In the genomic region with DNA sequence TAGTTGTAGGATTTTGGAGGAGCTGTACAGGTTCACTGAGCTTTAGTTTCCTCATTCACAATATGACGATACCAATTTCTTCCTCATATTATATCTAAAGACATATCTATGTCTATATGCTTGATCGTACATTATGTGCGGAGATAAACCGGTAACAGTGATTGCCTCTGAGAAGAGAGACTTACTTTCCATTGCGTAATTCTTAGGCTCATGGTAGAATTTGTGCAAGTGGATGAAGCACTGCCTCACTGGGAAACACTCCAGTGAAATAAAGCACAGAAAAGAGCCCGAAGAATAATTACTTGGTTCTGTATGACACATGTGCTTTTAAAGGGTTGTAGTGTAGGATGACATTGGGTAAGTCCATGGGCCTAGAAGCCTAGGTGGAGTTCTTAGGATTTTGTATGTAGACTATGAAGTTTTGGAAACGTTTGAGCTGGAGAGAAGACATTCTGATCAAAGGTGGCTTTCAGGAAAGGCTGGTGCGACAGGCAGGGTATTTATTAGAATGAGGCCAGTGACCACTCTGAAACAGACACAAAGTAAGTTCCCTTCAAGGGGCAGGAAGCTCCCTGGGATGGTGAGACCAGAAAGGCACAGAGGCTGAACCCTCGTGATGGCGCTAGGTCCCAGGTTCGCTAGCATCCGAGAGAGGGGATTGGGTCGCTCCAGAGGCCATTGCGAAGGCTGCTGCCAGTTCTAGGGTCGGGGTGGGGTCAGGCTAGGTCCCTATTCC, we compare ENCODE assay signal across 8 cellular contexts. TPM values are rescaled to one million over a fixed set of nuclear protein-coding genes. Genes with fewer than 3 reads are reported as not detected.
DNase-seq lines count a peak whose midpoint lies in the region; ATAC-seq, FAIRE-seq and TF ChIP-seq lines count a peak whose summit lies in the region.

No MANE protein-coding gene starts in this region.

- H3K27ac Mint-ChIP-seq in CD4-positive, CD25-positive, alpha-beta regulatory T cell, result peak overlapping the region; percentile 88 to 95 (median 88)

- H3K27me3 Mint-ChIP-seq in CD4-positive, CD25-positive, alpha-beta regulatory T cell, result no peaks in the 10 kb centered on the region

- no peaks in the 10 kb centered on the region for H3K36me3 Mint-ChIP-seq in CD4-positive, CD25-positive, alpha-beta regulatory T cell

- H3K9me3 ChIP-seq in CD4-positive, CD25-positive, alpha-beta regulatory T cell (ENCODE audit: control insufficient read depth in 2 of 2, low read length in 2 of 2), result no peaks in the 10 kb centered on the region
- H3K9me3 ChIP-seq in kidney (ENCODE audit: control insufficient read depth in 1 of 2, low read length in 2 of 2) (no peaks in the 10 kb centered on the region), stomach smooth muscle (ENCODE audit: control insufficient read depth in 2 of 2, low read length in 2 of 2) (no peaks in the 10 kb centered on the region)

- no peaks in the 10 kb centered on the region for H3K27me3 ChIP-seq in CD4-positive, CD25-positive, alpha-beta regulatory T cell (ENCODE audit: control insufficient read depth, insufficient read depth, low read length)
- no peaks in the 10 kb centered on the region for H3K27me3 ChIP-seq in stomach smooth muscle (ENCODE audit: control insufficient read depth in 1 of 2, insufficient read depth in 2 of 2, low read length in 2 of 2)

- peaks cover 4% of the 10 kb centered on the region for H3K36me3 ChIP-seq in CD4-positive, CD25-positive, alpha-beta regulatory T cell (ENCODE audit: control insufficient read depth, insufficient read depth, low read length)
- no peaks in the 10 kb centered on the region for H3K36me3 ChIP-seq in kidney (ENCODE audit: control insufficient read depth in 1 of 2, insufficient read depth in 2 of 2, low read length in 2 of 2)
- no peaks in the 10 kb centered on the region for H3K36me3 ChIP-seq in stomach smooth muscle (ENCODE audit: control insufficient read depth in 2 of 2, insufficient read depth in 2 of 2, low read length in 2 of 2)

- FAIRE-seq in kidney (lab: Jason Lieb, UNC), result no peak

- peak overlapping the region; percentile 86 for H3K4me3 ChIP-seq in CD4-positive, CD25-positive, alpha-beta regulatory T cell (ENCODE audit: low read depth, low read length)
- H3K4me3 ChIP-seq in kidney (ENCODE audit: low read length in 2 of 2), result peak overlapping the region; percentile 75 to 91
- H3K4me3 ChIP-seq in stomach smooth muscle (ENCODE audit: low read length in 2 of 2), result peak overlapping the region; percentile 80 to 85

- ATAC-seq in CD4-positive, CD25-positive, alpha-beta regulatory T cell (ENCODE audit: low read depth in 2 of 2), result peak; percentile 19 to 20
- peak; percentile 49 for ATAC-seq in GM19397 (IDR thresholded peaks at IDR 0.05; ENCODE audit: unreplicated experiment)
- ATAC-seq in HG03439 (IDR thresholded peaks at IDR 0.05; ENCODE audit: unreplicated experiment), result peak; percentile 44

- TF ChIP-seq CTCF in kidney (IDR thresholded peaks at IDR 0.05; ENCODE audit: borderline replicate concordance, extremely low read depth, insufficient read depth), result no peak

- peak overlapping the region; percentile 69 for H3K27ac ChIP-seq in CD4-positive, CD25-positive, alpha-beta regulatory T cell (ENCODE audit: insufficient read depth, low read length, poor library complexity, severe bottlenecking)
- H3K27ac ChIP-seq in kidney (ENCODE audit: low read depth in 2 of 2, low read length in 2 of 2) (peak overlapping the region; percentile 20 to 86), stomach smooth muscle (ENCODE audit: low read length) (peak overlapping the region; percentile 85)

- peaks cover 16% of the 10 kb centered on the region for H3K4me1 ChIP-seq in CD4-positive, CD25-positive, alpha-beta regulatory T cell (ENCODE audit: control insufficient read depth, insufficient read depth, low read length, poor library complexity, severe bottlenecking)
- peaks cover 5 to 12% of the 10 kb centered on the region in 2 donors for H3K4me1 ChIP-seq in kidney (ENCODE audit: control insufficient read depth in 1 of 2, insufficient read depth in 1 of 2, low read depth in 1 of 2, low read length in 2 of 2)
- peaks cover 3% of the 10 kb centered on the region for H3K4me1 ChIP-seq in stomach smooth muscle (ENCODE audit: control insufficient read depth, insufficient read depth, low read length)

- intact Hi-C loops in kidney (cut with DNase I), result no loop called here

- peaks cover 0 to 1% (median 0%) of the 10 kb centered on the region in 7 donors for H3K9me3 Mint-ChIP-seq in CD4-positive, CD25-positive, alpha-beta regulatory T cell

- peak in 1 of 3 donors; percentile 5 for DNase-seq in CD4-positive, CD25-positive, alpha-beta regulatory T cell
- peak; percentile 1 for DNase-seq in amniotic epithelial cell (ENCODE audit: low read depth)
- DNase-seq in kidney, result no peak
- no peak for DNase-seq in globus pallidus (ENCODE audit: low spot score)
- DNase-seq in NCI-H69 (lab: John Stamatoyannopoulos, UW), result no peak

- peak overlapping the region; percentile 95 to 100 (median 96) for H3K4me3 Mint-ChIP-seq in CD4-positive, CD25-positive, alpha-beta regulatory T cell

- peaks cover 0 to 26% (median 19%) of the 10 kb centered on the region in 4 donors for H3K4me1 Mint-ChIP-seq in CD4-positive, CD25-positive, alpha-beta regulatory T cell

- H3K9ac ChIP-seq in kidney (ENCODE audit: low read length in 2 of 2), result peak overlapping the region in 1 of 2 donors; percentile 69
- H3K9ac ChIP-seq in stomach smooth muscle (ENCODE audit: low read length in 2 of 2), result peak overlapping the region; percentile 76 to 84

RNA-seq across cellular contexts. Expression of a gene that starts 0.6 kb away (rescaled TPM):
- 22.9 TPM for total RNA-seq in CD4-positive, CD25-positive, alpha-beta regulatory T cell
- polyA plus RNA-seq in CD4-positive, CD25-positive, alpha-beta regulatory T cell, result 100 to 1,000 TPM in 1 of 4 donors, 10 to 100 TPM in 3; 81.7 to 101 (median 88.6) TPM
- 38.4 TPM for total RNA-seq in kidney
- polyA plus RNA-seq in kidney (ENCODE audit: insufficient read depth, low read depth, low replicate concordance), result 53.8 TPM

RNA-seq across cellular contexts. Expression of a gene that starts 48.7 kb away (rescaled TPM):
- 6.9 TPM for total RNA-seq in CD4-positive, CD25-positive, alpha-beta regulatory T cell
- 1 to 10 TPM; 6.4 to 10.0 (median 8.4) TPM for polyA plus RNA-seq in CD4-positive, CD25-positive, alpha-beta regulatory T cell
- 1.2 TPM for total RNA-seq in kidney
- polyA plus RNA-seq in kidney (ENCODE audit: insufficient read depth, low read depth, low replicate concordance), result 1.8 TPM
